ENCODE assay signal across 9 cellular contexts in the genomic region with DNA sequence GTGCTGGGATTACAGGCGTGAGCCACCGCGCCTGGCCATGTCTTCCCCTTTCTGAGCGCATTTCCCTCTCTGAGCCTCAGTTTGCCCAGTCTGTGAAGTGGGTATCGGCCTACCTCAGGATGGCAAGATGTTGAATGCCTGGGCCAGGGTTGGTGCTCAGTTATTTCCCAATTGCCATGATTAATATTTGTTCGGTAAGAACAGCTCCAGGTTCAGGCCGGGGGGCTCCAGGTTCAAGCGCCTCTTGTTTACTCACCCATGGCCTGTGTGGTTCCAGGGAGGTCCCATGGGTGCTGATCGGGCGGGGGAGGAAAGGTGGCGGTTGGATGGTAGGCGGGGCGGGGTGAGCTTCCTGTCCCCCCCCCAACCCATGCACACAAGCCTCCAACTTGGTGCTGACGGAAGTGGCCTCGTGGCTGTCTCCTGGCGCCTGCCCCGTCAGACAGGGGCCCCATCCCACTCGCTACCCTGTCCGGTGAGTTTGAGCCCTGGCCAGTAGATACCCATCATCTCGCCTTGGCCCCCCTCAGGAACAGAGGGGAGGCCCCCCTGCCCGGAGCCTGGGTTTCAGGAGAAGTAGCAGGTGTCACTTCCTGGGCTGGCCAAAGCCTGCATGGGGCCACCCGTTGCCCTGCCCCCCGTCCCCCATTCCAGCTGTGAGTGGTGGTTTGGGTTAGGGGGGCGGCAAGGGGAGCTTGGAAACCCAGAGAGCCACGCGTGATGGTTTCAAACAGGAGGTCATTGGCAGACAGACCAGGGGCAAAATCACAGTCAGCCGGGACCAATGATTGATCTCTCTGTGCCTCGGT. TPM values are rescaled to one million over a fixed set of nuclear protein-coding genes. Genes with fewer than 3 reads are reported as not detected.
DNase-seq lines count a peak whose midpoint lies in the region; ATAC-seq and TF ChIP-seq lines count a peak whose summit lies in the region.
"Had no signal": no experiment of that assay in that cellular context is flagged by ENCODE, and none has a peak within 500 bp of the region (broad histone marks: within the 10 kb centered on the region; RNA-seq: fewer than 3 reads in every experiment).

TSS of gene FCHO1 (plus strand) at position 375 of the 809 bp plus-strand sequence. CDS start 3,688 bp downstream, outside the sequence.

- no peaks in the 10 kb centered on the region for H4K20me1 ChIP-seq in neural progenitor cell (ENCODE audit: low read depth)

- DNase-seq in CD1c-positive myeloid dendritic cell (ENCODE audit: extremely low spot score) (peak; percentile 85), neural progenitor cell (ENCODE audit: low spot score) (no peak), thyroid gland (peak; percentile 11 to 15), HuH-7 (ENCODE audit: low spot score) (no peak), NCI-H1092 (lab: John Stamatoyannopoulos, UW) (no peak)
- DNase-seq in T-helper 2 cell treated with Interferon-gamma antibody and Interleukin-4, amounts not matched to agents 5 μg/mL and 100 μg/mL, for 36 hours (ENCODE audit: low spot score) = peak; percentile 83
- peak; percentile 65 for DNase-seq in activated naive CD8-positive, alpha-beta T cell treated with anti-CD3 and anti-CD28 coated beads, Interleukin-2, amount 50 U/mL, for 16 hours (ENCODE audit: low read depth, low spot score)

- H3K36me3 Mint-ChIP-seq in T-helper 2 cell treated with Interferon-gamma antibody and Interleukin-4, amounts not matched to agents 5 μg/mL and 100 μg/mL, for 36 hours (ENCODE audit: low read depth) = peaks cover 32% of the 10 kb centered on the region
- no peaks in the 10 kb centered on the region for H3K36me3 Mint-ChIP-seq in neural progenitor cell

- no peak for TF ChIP-seq CTCF in neural progenitor cell (IDR thresholded peaks at IDR 0.05)
- no peak for TF ChIP-seq CTCF in thyroid gland (IDR thresholded peaks at IDR 0.05)

- H3K9ac ChIP-seq in neural progenitor cell = no peak within 1 kb of the TSS

- no peak within 1 kb of the TSS for H2AFZ ChIP-seq in neural progenitor cell (replicated peaks)

- 64 to 83% methylated on average over 9 to 24 of the region's 28 CpGs for WGBS in thyroid gland, 2 donors

- H3K9me3 ChIP-seq in neural progenitor cell (ENCODE audit: low read depth) (no peaks in the 10 kb centered on the region), thyroid gland (no peaks in the 10 kb centered on the region)

- peaks cover 26% of the 10 kb centered on the region for H3F3A ChIP-seq in neural progenitor cell (ENCODE audit: low read depth)

- no peak within 1 kb of the TSS for H3K4me3 ChIP-seq in neural progenitor cell
- H3K4me3 ChIP-seq in thyroid gland (replicated peaks in 1 of 3) = no peak within 1 kb of the TSS

- H3K4me3 Mint-ChIP-seq in T-helper 2 cell treated with Interferon-gamma antibody and Interleukin-4, amounts not matched to agents 5 μg/mL and 100 μg/mL, for 36 hours = peak within 1 kb of the TSS; percentile 93
- no peak within 1 kb of the TSS for H3K4me3 Mint-ChIP-seq in neural progenitor cell

- H3K9me3 Mint-ChIP-seq in T-helper 2 cell treated with Interferon-gamma antibody and Interleukin-4, amounts not matched to agents 5 μg/mL and 100 μg/mL, for 36 hours = no peaks in the 10 kb centered on the region
- H3K9me3 Mint-ChIP-seq in neural progenitor cell = no peaks in the 10 kb centered on the region

- H3K36me3 ChIP-seq in neural progenitor cell (no peaks in the 10 kb centered on the region), thyroid gland (no peaks in the 10 kb centered on the region)

- peak; percentile 30 for ATAC-seq in HG02798 (IDR thresholded peaks at IDR 0.05; ENCODE audit: poor library complexity, unreplicated experiment)

- peaks cover 53% of the 10 kb centered on the region for H3K4me1 Mint-ChIP-seq in T-helper 2 cell treated with Interferon-gamma antibody and Interleukin-4, amounts not matched to agents 5 μg/mL and 100 μg/mL, for 36 hours (ENCODE audit: low read depth)
- H3K4me1 Mint-ChIP-seq in neural progenitor cell = peaks cover 57% of the 10 kb centered on the region

- no peak within 1 kb of the TSS for H3K4me2 ChIP-seq in neural progenitor cell

- no peaks in the 10 kb centered on the region for H3K27me3 Mint-ChIP-seq in T-helper 2 cell treated with Interferon-gamma antibody and Interleukin-4, amounts not matched to agents 5 μg/mL and 100 μg/mL, for 36 hours (ENCODE audit: low read depth)
- H3K27me3 Mint-ChIP-seq in neural progenitor cell (ENCODE audit: insufficient read depth, low read depth) = peaks cover 2% of the 10 kb centered on the region

- TF ChIP-seq POLR2A in thyroid gland (IDR thresholded peaks at IDR 0.05) = no peak

- H3K27ac Mint-ChIP-seq in T-helper 2 cell treated with Interferon-gamma antibody and Interleukin-4, amounts not matched to agents 5 μg/mL and 100 μg/mL, for 36 hours = peak within 1 kb of the TSS; percentile 95
- peak within 1 kb of the TSS; percentile 34 for H3K27ac Mint-ChIP-seq in neural progenitor cell

- intact Hi-C loops in thyroid gland (cut with DNase I) = no loop called here

- no peak within 1 kb of the TSS for H3K27ac ChIP-seq in neural progenitor cell
- H3K27ac ChIP-seq in thyroid gland = no peak within 1 kb of the TSS
- H3K27ac ChIP-seq: C4-2B had no signal

- H3K4me1 ChIP-seq in neural progenitor cell (peaks cover 20% of the 10 kb centered on the region), thyroid gland (peaks cover 0 to 9% of the 10 kb centered on the region in 2 donors)

- peaks cover 6% of the 10 kb centered on the region for H3K79me2 ChIP-seq in neural progenitor cell (ENCODE audit: low read depth)

- H3K27me3 ChIP-seq in neural progenitor cell = no peaks in the 10 kb centered on the region
- no peaks in the 10 kb centered on the region for H3K27me3 ChIP-seq in thyroid gland

RNA-seq across cellular contexts. Expression of gene FCHO1, which starts in this region (rescaled TPM):
- total RNA-seq in neural progenitor cell (ENCODE audit: low replicate concordance) (15.5 and 29.8 TPM in 2 replicates), thyroid gland (1 to 10 TPM in 1 of 4 donors, under 1 TPM in 2, not detected in 1; 0.40 to 1.6 (median 0.67) TPM)

Comparison
In these comparisons a context has a peak if more than half of its experiments do, and no peak if none do; other contexts are left out.
1. DNase-seq: peak in CD1c-positive myeloid dendritic cell (single experiment), T-helper 2 cell treated with Interferon-gamma antibody and Interleukin-4, amounts not matched to agents 5 μg/mL and 100 μg/mL, for 36 hours (single experiment), activated naive CD8-positive, alpha-beta T cell treated with anti-CD3 and anti-CD28 coated beads, Interleukin-2, amount 50 U/mL, for 16 hours (single experiment) and thyroid gland (2 of 2); none in neural progenitor cell (single experiment), HuH-7 (single experiment) and NCI-H1092 (single experiment).